In genomic region chr17:18139498-18139897, GRCh38 we compare ENCODE assay signal across 1 cellular context.
TF ChIP-seq lines count a peak whose summit lies in the region.

No MANE protein-coding gene starts in this region.

TF ChIP-seq in IMR-90, 13 proteins besides CTCF, POLR2A, EP300 and RAD21 (continued from another document):
- TF ChIP-seq RCOR1 (IDR thresholded peaks at IDR 0.05; ENCODE audit: insufficient replicate concordance, low read length) (no peak), MAFK (IDR thresholded peaks at IDR 0.05; ENCODE audit: low read depth, low read length) (no peak), ELK1 (IDR thresholded peaks at IDR 0.05; ENCODE audit: borderline replicate concordance, low read depth, low read length) (no peak), FOS (IDR thresholded peaks at IDR 0.05; ENCODE audit: low read depth, low read length) (no peak), NFE2L2 (IDR thresholded peaks at IDR 0.05; ENCODE audit: low read depth, low read length) (no peak), MAZ (IDR thresholded peaks at IDR 0.05; ENCODE audit: borderline replicate concordance, low read depth, low read length) (no peak), BHLHE40 (IDR thresholded peaks at IDR 0.05; ENCODE audit: low read depth, low read length) (no peak), USF2 (IDR thresholded peaks at IDR 0.05; ENCODE audit: low read depth, low read length) (no peak), SMC3 (IDR thresholded peaks at IDR 0.05; ENCODE audit: low read depth, low read length) (no peak), CHD1 (IDR thresholded peaks at IDR 0.05; ENCODE audit: low read depth, low read length) (no peak), MXI1 (IDR thresholded peaks at IDR 0.05; ENCODE audit: borderline replicate concordance, low read depth, low read length) (no peak)
